Comparison of ENCODE assay signal across 8 cellular contexts in genomic region chr1:179742717-179743678, GRCh38. TPM values are rescaled to one million over a fixed set of nuclear protein-coding genes. Genes with fewer than 3 reads are reported as not detected.
DNase-seq lines count a peak whose midpoint lies in the region; ATAC-seq, FAIRE-seq and TF ChIP-seq lines count a peak whose summit lies in the region.

Gene FAM163A (plus strand): TSS chr1:179743291. CDS start chr1:179813098, 69,807 bp downstream.

- no peaks in the 10 kb centered on the region for H3K9me1 ChIP-seq in endothelial cell of umbilical vein (replicated peaks; ENCODE audit: control insufficient read depth, extremely low read depth, insufficient read depth, low read length)

- dilution Hi-C loops in endothelial cell of umbilical vein (cut with MboI; ENCODE audit: extremely low pct_ligation_motif_present, low sequenced_read_pairs) = no loop called here

- H3K4me1 ChIP-seq in ES-I3 (ENCODE audit: insufficient read depth, low read length) (no peaks in the 10 kb centered on the region), endothelial cell of umbilical vein (ENCODE audit: control insufficient read depth, extremely low read depth, insufficient read depth, low read length) (no peaks in the 10 kb centered on the region), parathyroid adenoma (no peaks in the 10 kb centered on the region)

- BruUV-seq in endothelial cell of umbilical vein (replicated peaks; lab: Mats Ljungman, UMichigan) = no TSS peak

- H3K27ac ChIP-seq in endothelial cell of umbilical vein (ENCODE audit: insufficient read depth, low read depth, low read length) (no peak within 1 kb of the TSS), parathyroid adenoma (no peak within 1 kb of the TSS)

- no peak for FAIRE-seq in endothelial cell of umbilical vein (lab: Jason Lieb, UNC)

- H3K27me3 ChIP-seq in endothelial cell of umbilical vein (ENCODE audit: control insufficient read depth in 2 of 2, insufficient read depth in 2 of 2, low read length in 2 of 2) (peaks cover 54 to 90% of the 10 kb centered on the region in 2 experiments), parathyroid adenoma (ENCODE audit: control insufficient read depth, insufficient read depth, low read length) (no peaks in the 10 kb centered on the region)

- H3K4me3 ChIP-seq in endothelial cell of umbilical vein (replicated peaks in 1 of 3; ENCODE audit: insufficient read depth in 1 of 3, low read depth in 1 of 3, low read length in 3 of 3) = peak within 1 kb of the TSS in 1 of 3 experiments; percentile 3
- H3K4me3 ChIP-seq in parathyroid adenoma (ENCODE audit: low read depth, low read length) = no peak within 1 kb of the TSS

- POLR2A ChIA-PET in endothelial cell of umbilical vein (lab: Charles Lee) = no interaction called here

- no peak for TF ChIP-seq POLR2A in endothelial cell of umbilical vein (IDR thresholded peaks at IDR 0.05; ENCODE audit: low read depth, low read length)

- H3K4me2 ChIP-seq in endothelial cell of umbilical vein (ENCODE audit: insufficient read depth, low read length) (peak within 1 kb of the TSS; percentile 36), parathyroid adenoma (ENCODE audit: low read length) (peak within 1 kb of the TSS; percentile 20)

- H2AFZ ChIP-seq in endothelial cell of umbilical vein (ENCODE audit: low read depth, low read length) (peak within 1 kb of the TSS; percentile 33), parathyroid adenoma (peak within 1 kb of the TSS; percentile 59)

- DNase-seq in NCI-H524 (lab: John Stamatoyannopoulos, UW) (peak; percentile 22 to 57), endothelial cell of umbilical vein (ENCODE audit: low read depth, low spot score) (no peak), HPDE6-E6E7 (ENCODE audit: extremely low spot score) (no peak), NCI-H2029 (lab: John Stamatoyannopoulos, UW) (no peak), HuH-7 (ENCODE audit: low spot score) (no peak)

- CTCF ChIA-PET in endothelial cell of umbilical vein (lab: Charles Lee) = interaction anchor here (1.6 kb wide), 1 partner anchor 67 kb away, joined by 4 read pairs; no protein-coding TSS in a partner anchor

- ATAC-seq in HG02759 (IDR thresholded peaks at IDR 0.05; ENCODE audit: unreplicated experiment) = no peak

- intact Hi-C loops in endothelial cell of umbilical vein (cut with micrococcal nuclease) = no loop called here

- H4K20me1 ChIP-seq in endothelial cell of umbilical vein (replicated peaks; ENCODE audit: control insufficient read depth, extremely low read depth, insufficient read depth, low read length) = no peaks in the 10 kb centered on the region

- H3K79me2 ChIP-seq in endothelial cell of umbilical vein (ENCODE audit: control insufficient read depth, insufficient read depth, low read length) = no peaks in the 10 kb centered on the region
- H3K79me2 ChIP-seq in parathyroid adenoma = no peaks in the 10 kb centered on the region

- no peak for TF ChIP-seq CTCF in endothelial cell of umbilical vein (IDR thresholded peaks at IDR 0.05; ENCODE audit: extremely low read depth in 1 of 2, insufficient read depth in 1 of 2, low read depth in 1 of 2, low read length in 2 of 2)
- TF ChIP-seq CTCF in parathyroid adenoma (IDR thresholded peaks at IDR 0.05) = no peak

- H3K9ac ChIP-seq in ES-I3 (ENCODE audit: low read depth, low read length) = peak within 1 kb of the TSS; percentile 62; the same call in 1 of the 2 replicates
- H3K9ac ChIP-seq in endothelial cell of umbilical vein (replicated peaks; ENCODE audit: extremely low read depth, insufficient read depth, low read length) = no peak within 1 kb of the TSS
- no peak within 1 kb of the TSS for H3K9ac ChIP-seq in parathyroid adenoma

- H3K36me3 ChIP-seq in ES-I3 (ENCODE audit: insufficient read depth, low read length) = no peaks in the 10 kb centered on the region
- no peaks in the 10 kb centered on the region for H3K36me3 ChIP-seq in endothelial cell of umbilical vein (ENCODE audit: control insufficient read depth in 2 of 2, extremely low read depth in 1 of 2, insufficient read depth in 2 of 2, low read length in 2 of 2)
- H3K36me3 ChIP-seq in parathyroid adenoma (ENCODE audit: control insufficient read depth, insufficient read depth, low read length) = no peaks in the 10 kb centered on the region

- H3K9me3 ChIP-seq in ES-I3 (ENCODE audit: control insufficient read depth, insufficient read depth, low read length) (no peaks in the 10 kb centered on the region; the same call in 1 of the 2 replicates), endothelial cell of umbilical vein (replicated peaks; ENCODE audit: control insufficient read depth, insufficient read depth, low read length) (no peaks in the 10 kb centered on the region), parathyroid adenoma (ENCODE audit: control insufficient read depth, low read length) (no peaks in the 10 kb centered on the region)

TF ChIP-seq in endothelial cell of umbilical vein, 7 proteins besides CTCF, POLR2A, EP300 and RAD21:
- TF ChIP-seq POLR2AphosphoS5 (IDR thresholded peaks at IDR 0.05; ENCODE audit: insufficient read depth, low read depth, low read length) (no peak), EZH2 (IDR thresholded peaks at IDR 0.05; ENCODE audit: borderline replicate concordance, low read depth, low read length, severe bottlenecking) (peak; percentile 73)

RNA-seq across cellular contexts. Expression of gene FAM163A, which starts in this region (rescaled TPM):
- not detected in 2 replicates for total RNA-seq in endothelial cell of umbilical vein
- polyA plus RNA-seq in endothelial cell of umbilical vein = 0.03 TPM in 1 of 2 replicates, not detected in the other
- polyA plus RNA-seq in endothelial cell of umbilical vein (2011; cell fraction: cytosol; rRNA removed) = 0.03 TPM in 1 of 2 replicates, not detected in the other
- 0.20 TPM in 1 of 2 replicates, not detected in the other for polyA plus RNA-seq in endothelial cell of umbilical vein (2011; cell fraction: nucleus; rRNA removed)
- 0.05 TPM in 1 of 2 replicates, not detected in the other for polyA plus RNA-seq in endothelial cell of umbilical vein (2012)
- 0.11 TPM in 1 of 2 replicates, not detected in the other for polyA minus RNA-seq in endothelial cell of umbilical vein
- polyA minus RNA-seq in endothelial cell of umbilical vein (2011; cell fraction: cytosol; rRNA and poly(A)+ RNA removed) = not detected
- 0.34 and 0.58 TPM in 2 replicates for polyA minus RNA-seq in endothelial cell of umbilical vein (2011; cell fraction: nucleus; rRNA and poly(A)+ RNA removed)

Comparison
In these comparisons a context has a peak if more than half of its experiments do, and no peak if none do; other contexts are left out.
1. DNase-seq: peak in NCI-H524 (2 of 2); none in endothelial cell of umbilical vein (single experiment), HPDE6-E6E7 (single experiment), NCI-H2029 (single experiment) and HuH-7 (single experiment).